In the genomic region with DNA sequence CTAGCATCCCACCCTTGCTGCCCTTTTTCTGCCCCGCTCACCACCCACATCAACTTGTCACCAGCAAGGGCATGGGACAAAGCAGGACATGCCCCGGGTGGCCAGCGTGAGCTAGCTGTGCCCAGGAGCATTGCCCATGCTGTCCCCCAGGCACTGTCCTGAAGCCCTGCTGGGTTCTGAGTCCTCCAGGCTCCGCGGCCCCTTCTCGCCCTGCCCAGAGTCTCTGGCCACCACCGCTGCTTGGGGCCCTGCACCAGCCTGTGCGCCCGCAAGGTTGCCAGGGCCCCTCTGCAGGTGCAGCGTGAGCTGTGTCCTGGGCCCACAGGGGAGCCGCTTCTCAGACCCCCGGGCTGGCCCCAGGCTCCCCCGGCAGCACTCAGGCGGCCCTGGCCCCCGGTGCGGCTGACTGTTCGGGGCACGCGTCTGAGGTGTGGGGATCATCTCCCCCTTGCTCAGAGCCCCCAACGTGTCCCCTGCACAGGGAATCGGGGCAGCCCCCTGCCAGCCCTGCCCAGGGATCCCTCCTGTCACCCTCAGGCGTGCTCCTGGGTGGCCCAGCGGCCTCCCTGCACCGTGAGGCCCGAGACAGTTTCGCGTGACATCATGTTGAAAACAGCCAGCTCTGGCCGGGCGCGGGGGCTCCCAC, we compare ENCODE assay signal across 27 cellular contexts. TPM values are rescaled to one million over a fixed set of nuclear protein-coding genes. Genes with fewer than 3 reads are reported as not detected.
A peak's percentile ranks its signal among the peaks of the same experiment; 100 is the strongest.
DNase-seq lines count a peak whose midpoint lies in the region; ATAC-seq, FAIRE-seq and TF ChIP-seq lines count a peak whose summit lies in the region.
"Had no signal": no experiment of that assay in that cellular context is flagged by ENCODE, and none has a peak within 500 bp of the region (broad histone marks: within the 10 kb centered on the region; RNA-seq: fewer than 3 reads in every experiment).

No MANE protein-coding gene starts in this region.

- H3K4me1 ChIP-seq in CD8-positive, alpha-beta T cell (ENCODE audit: insufficient read depth, low read length) = peaks cover 28% of the 10 kb centered on the region
- H3K4me1 ChIP-seq in K562 (replicated peaks in 1 of 2; ENCODE audit: control insufficient read depth in 2 of 2, insufficient read depth in 2 of 2, low read length in 2 of 2) (peaks cover 12 to 72% of the 10 kb centered on the region in 2 experiments), neuronal stem cell (ENCODE audit: control insufficient read depth in 2 of 2, insufficient read depth in 1 of 2, low read depth in 1 of 2, low read length in 2 of 2) (peaks cover 14 to 17% of the 10 kb centered on the region in 2 donors), esophagus muscularis mucosa (peaks cover 26 to 55% (median 48%) of the 10 kb centered on the region in 4 donors)

- peaks cover 34% of the 10 kb centered on the region for H3K4me1 Mint-ChIP-seq in activated CD4-positive, alpha-beta T cell treated with anti-CD3 and anti-CD28 coated beads, Interleukin-2, amount 10 ng/mL, durations not matched to agents 7 days and 5 days
- H3K4me1 Mint-ChIP-seq in CD8-positive, alpha-beta T cell (ENCODE audit: low read depth) = peaks cover 33% of the 10 kb centered on the region
- peaks cover 14% of the 10 kb centered on the region for H3K4me1 Mint-ChIP-seq in HFFc6 (ENCODE audit: low read depth)

- H3K9ac ChIP-seq in K562 (ENCODE audit: insufficient read depth in 1 of 2, low read depth in 2 of 2, low read length in 2 of 2) (peak overlapping the region in 1 of 2 experiments; percentile 35; a peak in 1 of 4 replicates), neuronal stem cell (ENCODE audit: low read depth, low read length, poor library complexity) (no peak overlapping the region)

- H2BK12ac ChIP-seq in neuronal stem cell (ENCODE audit: low read length) = no peak overlapping the region

- H3K4me2 ChIP-seq in K562 (ENCODE audit: insufficient read depth, low read length) (no peak overlapping the region), neuronal stem cell (ENCODE audit: insufficient read depth, low read length, poor library complexity, severe bottlenecking) (no peak overlapping the region)

- H4K91ac ChIP-seq in neuronal stem cell (ENCODE audit: low read depth, low read length, poor library complexity) = no peak overlapping the region

- H3K36me3 Mint-ChIP-seq in activated CD4-positive, alpha-beta T cell treated with anti-CD3 and anti-CD28 coated beads, Interleukin-2, amount 10 ng/mL, durations not matched to agents 7 days and 5 days (ENCODE audit: low read depth) = peaks cover 14% of the 10 kb centered on the region
- H3K36me3 Mint-ChIP-seq in CD8-positive, alpha-beta T cell = peaks cover 29% of the 10 kb centered on the region
- H3K36me3 Mint-ChIP-seq in HFFc6 (ENCODE audit: low read depth) = peaks cover 11% of the 10 kb centered on the region; the same call in 1 of the 2 replicates

- intact Hi-C loops in CD8-positive, alpha-beta T cell (cut with DNase I, micrococcal nuclease) = loop anchor here in 1 of 2 experiments (2.0 kb wide), 1 partner anchor 18 kb away; no protein-coding TSS in a partner anchor
- intact Hi-C loops in K562 (cut with micrococcal nuclease) = no loop called here
- intact Hi-C loops in esophagus muscularis mucosa (cut with DNase I) = no loop called here

- peaks cover 36% of the 10 kb centered on the region for H3K79me1 ChIP-seq in neuronal stem cell (ENCODE audit: low read depth, low read length)

- H3K36me3 ChIP-seq in CD8-positive, alpha-beta T cell (ENCODE audit: insufficient read depth, low read length) = no peaks in the 10 kb centered on the region
- H3K36me3 ChIP-seq in K562 (ENCODE audit: control insufficient read depth, insufficient read depth, low read length) (peaks cover 33% of the 10 kb centered on the region; the same call in 2 of the 3 replicates), neuronal stem cell (replicated peaks in 1 of 2; ENCODE audit: control insufficient read depth in 2 of 2, insufficient read depth in 2 of 2, low read length in 2 of 2) (peaks cover 8 to 28% of the 10 kb centered on the region in 2 donors), esophagus muscularis mucosa (peaks cover 0 to 5% (median 2%) of the 10 kb centered on the region in 4 donors)
- H3K36me3 ChIP-seq: prostate gland, suprapubic skin, uterus had no signal

- H3K23ac ChIP-seq in neuronal stem cell (ENCODE audit: low read depth, low read length, poor library complexity) = peak overlapping the region; percentile 65

- H3K9me3 ChIP-seq in CD8-positive, alpha-beta T cell (ENCODE audit: low read length) = no peaks in the 10 kb centered on the region
- H3K9me3 ChIP-seq in K562 (replicated peaks; ENCODE audit: control insufficient read depth, insufficient read depth, low read depth, low read length) (no peaks in the 10 kb centered on the region), neuronal stem cell (replicated peaks in 1 of 2; ENCODE audit: control insufficient read depth in 2 of 2, insufficient read depth in 1 of 2, low read depth in 1 of 2, low read length in 2 of 2) (peaks cover 3 to 8% of the 10 kb centered on the region in 2 donors), esophagus muscularis mucosa (no peaks in the 10 kb centered on the region)
- H3K9me3 ChIP-seq: heart left ventricle, Peyer's patch, prostate gland, sigmoid colon, suprapubic skin, uterus had no signal

- peak overlapping the region; percentile 25 for H3K27ac Mint-ChIP-seq in activated CD4-positive, alpha-beta T cell treated with anti-CD3 and anti-CD28 coated beads, Interleukin-2, amount 10 ng/mL, durations not matched to agents 7 days and 5 days
- peak overlapping the region; percentile 18 for H3K27ac Mint-ChIP-seq in CD8-positive, alpha-beta T cell
- no peak overlapping the region for H3K27ac Mint-ChIP-seq in HFFc6

- no TSS peak for BruUV-seq in K562 (replicated peaks; lab: Mats Ljungman, UMichigan)

- CTCF ChIA-PET in activated CD4-positive, alpha-beta T cell treated with anti-CD3 and anti-CD28 coated beads, Interleukin-2, amount 10 ng/mL, durations not matched to agents 7 days and 5 days (lab: Charles Lee) = interaction anchor here (0.6 to 1.6 kb wide), 9 partner anchors 18 to 447 kb away, joined by 3 to 10 read pairs (median 4); no protein-coding TSS in a partner anchor
- CTCF ChIA-PET in CD8-positive, alpha-beta T cell (lab: Charles Lee) = interaction anchor here (0.9 to 2.1 kb wide), 5 partner anchors 8 to 74 kb away, joined by 3 to 8 read pairs (median 3); no protein-coding TSS in a partner anchor
- CTCF ChIA-PET in K562 (lab: Yijun Ruan, JAX; ENCODE audit: low intra/inter-chr PET ratio) = no interaction called here

- H3K27me3 Mint-ChIP-seq in activated CD4-positive, alpha-beta T cell treated with anti-CD3 and anti-CD28 coated beads, Interleukin-2, amount 10 ng/mL, durations not matched to agents 7 days and 5 days = no peaks in the 10 kb centered on the region
- H3K27me3 Mint-ChIP-seq in CD8-positive, alpha-beta T cell (ENCODE audit: low read depth) = no peaks in the 10 kb centered on the region
- no peaks in the 10 kb centered on the region; the same call in 1 of the 2 replicates for H3K27me3 Mint-ChIP-seq in HFFc6 (ENCODE audit: insufficient read depth)
- H3K27me3 Mint-ChIP-seq: stimulated activated naive B cell treated with anti-CD40 and anti-IgM and Interleukin-4, amounts not matched to agents 10 μg/mL and 1 μg/mL and 100 μg/mL, for 72 hours had no signal

- H2BK5ac ChIP-seq in neuronal stem cell (ENCODE audit: low read length) = no peak overlapping the region

- TF ChIP-seq EP300 in K562 (IDR thresholded peaks at IDR 0.05; ENCODE audit: low read length) (no peak), esophagus muscularis mucosa (IDR thresholded peaks at IDR 0.05) (no peak)

- 85% methylated on average over 14 of the region's 30 CpGs for WGBS in K562 (ENCODE audit: insufficient coverage, low coverage, missing lambda C conversion rate)
- WGBS in neuronal stem cell (ENCODE audit: extremely low coverage in 2 of 2, insufficient read length in 2 of 2, insufficient replicate concordance in 1 of 2), 2 donors = no CpG with 5 or more reads among the region's 30 CpGs
- 89% methylated on average over 21 of the region's 30 CpGs for whole genome bisulfite sequencing in esophagus muscularis mucosa

- H3K9me3 Mint-ChIP-seq in activated CD4-positive, alpha-beta T cell treated with anti-CD3 and anti-CD28 coated beads, Interleukin-2, amount 10 ng/mL, durations not matched to agents 7 days and 5 days = no peaks in the 10 kb centered on the region
- H3K9me3 Mint-ChIP-seq in CD8-positive, alpha-beta T cell = no peaks in the 10 kb centered on the region
- H3K9me3 Mint-ChIP-seq in HFFc6 = no peaks in the 10 kb centered on the region
- H3K9me3 Mint-ChIP-seq: activated T-cell treated with anti-CD3 and anti-CD28 coated beads, Interleukin-2, amount 50 U/mL, for 4 hours; H9; stimulated activated naive B cell treated with anti-CD40 and anti-IgM and Interleukin-4, amounts not matched to agents 10 μg/mL and 1 μg/mL and 100 μg/mL, for 72 hours had no signal

- no peak overlapping the region for H2AFZ ChIP-seq in K562 (ENCODE audit: low read depth, low read length)
- no peak overlapping the region for H2AFZ ChIP-seq in neuronal stem cell (ENCODE audit: low read length)

- TF ChIP-seq CTCF in CD8-positive, alpha-beta T cell (IDR thresholded peaks at IDR 0.05) = no peak
- TF ChIP-seq CTCF in K562 (IDR thresholded peaks at IDR 0.05 in 2 of 3, conservative IDR thresholded peaks at IDR 0.05 in 1 of 3; ENCODE audit: insufficient read depth in 2 of 3, low read depth in 1 of 3, low read length in 3 of 3) (no peak), HFFc6 (IDR thresholded peaks at IDR 0.05) (no peak), esophagus muscularis mucosa (IDR thresholded peaks at IDR 0.05) (no peak)

- in situ Hi-C loops in K562 (cut with MboI) = no loop called here

- no peak for FAIRE-seq in K562 (lab: Jason Lieb, UNC)
- FAIRE-seq: bronchial epithelial cell, colon, G401.6 had no signal

- H3K14ac ChIP-seq in neuronal stem cell (ENCODE audit: low read length) = peak overlapping the region; percentile 89

- no peak for TF ChIP-seq RAD21 in K562 (CRISPR knock-in tag; conservative IDR thresholded peaks at IDR 0.05 in 1 of 2, IDR thresholded peaks at IDR 0.05 in 1 of 2)

- no peak overlapping the region for H3K27ac ChIP-seq in CD8-positive, alpha-beta T cell (ENCODE audit: low read depth, low read length)
- no peak overlapping the region for H3K27ac ChIP-seq in K562 (ENCODE audit: extremely low read depth, low read depth, low read length)
- H3K27ac ChIP-seq in neuronal stem cell (replicated peaks; ENCODE audit: low read length) = no peak overlapping the region
- no peak overlapping the region for H3K27ac ChIP-seq in esophagus muscularis mucosa (replicated peaks in 1 of 4)
- H3K27ac ChIP-seq: heart left ventricle, prostate gland, sigmoid colon, suprapubic skin, uterus had no signal

- peaks cover 88% of the 10 kb centered on the region for H3K79me2 ChIP-seq in K562 (ENCODE audit: control insufficient read depth, insufficient read depth, low read length)

- no peak overlapping the region for H3K4me3 ChIP-seq in CD8-positive, alpha-beta T cell (ENCODE audit: low read depth, low read length)
- H3K4me3 ChIP-seq in K562 (no peak overlapping the region), neuronal stem cell (ENCODE audit: low read length in 2 of 2) (no peak overlapping the region), esophagus muscularis mucosa (no peak overlapping the region)
- H3K4me3 ChIP-seq: heart left ventricle, lung, Peyer's patch, prostate gland, sigmoid colon, suprapubic skin, uterus had no signal

- H3K18ac ChIP-seq in neuronal stem cell (ENCODE audit: low read length) = peak overlapping the region; percentile 64

- no peak overlapping the region for H2BK120ac ChIP-seq in neuronal stem cell (ENCODE audit: low read depth, low read length)

- TF ChIP-seq POLR2A in K562 (conservative IDR thresholded peaks at IDR 0.05) = no peak
- TF ChIP-seq POLR2A in esophagus muscularis mucosa (IDR thresholded peaks at IDR 0.05; ENCODE audit: low read depth) = no peak

- H4K8ac ChIP-seq in neuronal stem cell (ENCODE audit: low read depth, low read length) = no peak overlapping the region

- H3K4me3 Mint-ChIP-seq in activated CD4-positive, alpha-beta T cell treated with anti-CD3 and anti-CD28 coated beads, Interleukin-2, amount 10 ng/mL, durations not matched to agents 7 days and 5 days = no peak overlapping the region
- H3K4me3 Mint-ChIP-seq in CD8-positive, alpha-beta T cell = peak overlapping the region; percentile 11
- H3K4me3 Mint-ChIP-seq in HFFc6 = no peak overlapping the region
- H3K4me3 Mint-ChIP-seq: activated T-cell treated with anti-CD3 and anti-CD28 coated beads, Interleukin-2, amount 50 U/mL, for 4 hours had no signal

- POLR2A ChIA-PET in activated CD4-positive, alpha-beta T cell treated with anti-CD3 and anti-CD28 coated beads, Interleukin-2, amount 10 ng/mL, durations not matched to agents 7 days and 5 days (lab: Charles Lee) = no interaction called here
- POLR2A ChIA-PET in CD8-positive, alpha-beta T cell (lab: Charles Lee) = no interaction called here
- POLR2A ChIA-PET in K562 (lab: Yijun Ruan, JAX) = interaction anchor here (0.7 to 1.1 kb wide), 2 partner anchors 9 to 166 kb away, joined by 3 read pairs; no protein-coding TSS in a partner anchor

- no peak overlapping the region for H2AK5ac ChIP-seq in neuronal stem cell (ENCODE audit: low read depth, low read length)

- H3K27me3 ChIP-seq in CD8-positive, alpha-beta T cell (ENCODE audit: insufficient read depth, low read length) = no peaks in the 10 kb centered on the region
- H3K27me3 ChIP-seq in K562 (ENCODE audit: control insufficient read depth in 2 of 2, insufficient read depth in 2 of 2, low read length in 2 of 2) (no peaks in the 10 kb centered on the region), neuronal stem cell (ENCODE audit: control insufficient read depth in 3 of 3, insufficient read depth in 3 of 3, low read depth in 1 of 3, low read length in 3 of 3) (no peaks in the 10 kb centered on the region), esophagus muscularis mucosa (peaks cover 0 to 6% (median 0%) of the 10 kb centered on the region in 4 donors)
- H3K27me3 ChIP-seq: heart left ventricle, Peyer's patch, sigmoid colon, suprapubic skin, uterus had no signal

- DNase-seq in activated CD4-positive, alpha-beta T cell treated with anti-CD3 and anti-CD28 coated beads, Interleukin-2, amount 10 ng/mL, durations not matched to agents 7 days and 5 days = no peak
- DNase-seq in activated CD4-positive, alpha-beta T cell treated with anti-CD3 and anti-CD28 coated beads for 4 hours = no peak
- no peak for DNase-seq in CD8-positive, alpha-beta T cell
- DNase-seq in K562 (ENCODE audit: extremely low read depth in 1 of 4, low spot score in 3 of 4) (no peak), neuronal stem cell (ENCODE audit: low spot score) (no peak), HFFc6 (no peak), esophagus muscularis mucosa (ENCODE audit: extremely low spot score) (no peak), T-helper 1 cell (no peak)
- DNase-seq: activated CD4-positive, alpha-beta T cell treated with anti-CD3 and anti-CD28 coated beads for 1 hour; activated CD8-positive, alpha-beta memory T cell treated with anti-CD3 and anti-CD28 coated beads for 24 hours; activated naive CD4-positive, alpha-beta T cell; activated T-cell treated with anti-CD3 and anti-CD28 coated beads, Interleukin-2, amount 50 U/mL, for 4 hours; amniotic stem cell; NCI-H1105; NCI-H2029; stimulated activated naive B cell treated with anti-CD40 and anti-IgM and Interleukin-4, amounts not matched to agents 10 μg/mL and 1 μg/mL and 100 μg/mL, for 72 hours; uterus had no signal

- peaks cover 38% of the 10 kb centered on the region for H4K20me1 ChIP-seq in K562 (replicated peaks; ENCODE audit: control insufficient read depth, insufficient read depth, low read length)

- H3K4ac ChIP-seq in neuronal stem cell (ENCODE audit: low read length) = no peak overlapping the region

- peaks cover 5% of the 10 kb centered on the region for H3K9me1 ChIP-seq in K562 (ENCODE audit: control insufficient read depth, insufficient read depth, low read length)

- no peak for ATAC-seq in CD8-positive, alpha-beta T cell
- no peak for ATAC-seq in K562
- ATAC-seq: activated T-cell treated with anti-CD3 and anti-CD28 coated beads, Interleukin-2, amount 50 U/mL, for 4 hours; heart left ventricle; stimulated activated naive B cell treated with anti-CD40 and anti-IgM and Interleukin-4, amounts not matched to agents 10 μg/mL and 1 μg/mL and 100 μg/mL, for 72 hours had no signal

- no peak overlapping the region for H2BK15ac ChIP-seq in neuronal stem cell (ENCODE audit: low read length)

RNA-seq across cellular contexts. Expression of gene CSNK1G2, which starts 4.1 kb away (rescaled TPM):
- total RNA-seq in activated CD4-positive, alpha-beta T cell treated with anti-CD3 and anti-CD28 coated beads, Interleukin-2, amount 10 ng/mL, durations not matched to agents 7 days and 5 days = 100 to 1,000 TPM; 112 to 119 TPM
- total RNA-seq in CD8-positive, alpha-beta T cell = 100 to 1,000 TPM; 140 to 141 TPM
- total RNA-seq in K562 (2011; cell fraction: chromatin; rRNA removed; ENCODE audit: low replicate concordance) = 59.6 and 151 TPM in 2 replicates
- 123 and 129 TPM in 2 replicates for total RNA-seq in K562 (2011; cell fraction: nucleolus; rRNA removed)
- total RNA-seq in K562 (2011; cell fraction: nucleoplasm; rRNA removed) = 43.4 and 57.3 TPM in 2 replicates
- total RNA-seq in K562 (2014; rRNA removed) = 105 and 124 TPM in 2 replicates
- total RNA-seq in K562 (2014; rRNA removed; fragmentation: Illumina TruSeq; extraction: Trizol) = 9.8 and 25.1 TPM in 2 replicates
- total RNA-seq in K562 (2015; rRNA removed; fragmentation: Illumina TruSeq; extraction: Trizol) = 60.4 and 66.9 TPM in 2 replicates
- total RNA-seq in K562 (2021) = 91.3 and 95.8 TPM in 2 replicates
- polyA plus RNA-seq in K562 (2011; rRNA removed) = 49.5 and 66.2 TPM in 2 replicates
- 72.0 and 157 TPM in 2 replicates for polyA plus RNA-seq in K562 (2011; cell fraction: cytosol; rRNA removed)
- 308 and 494 TPM in 2 replicates for polyA plus RNA-seq in K562 (2011; cell fraction: nucleus; rRNA removed)
- polyA plus RNA-seq in K562 (2012) = 84.6 and 108 TPM in 2 replicates
- polyA plus RNA-seq in K562 (2014; fragmentation: Illumina TruSeq; extraction: Trizol) = 45.2 and 91.1 TPM in 2 replicates
- polyA plus RNA-seq in K562 (2014; fragmentation: Nextera tagmentation; extraction: Ambion mirVana) = under 1 TPM; 0.48 to 0.72 TPM
- polyA plus RNA-seq in K562 (2014; rRNA removed) = 119 and 126 TPM in 2 replicates
- 12.4 and 27.0 TPM in 2 replicates for polyA minus RNA-seq in K562 (2011; rRNA and poly(A)+ RNA removed)
- polyA minus RNA-seq in K562 (2011; cell fraction: cytosol; rRNA and poly(A)+ RNA removed) = 53.7 and 53.8 TPM in 2 replicates
- 33.9 and 35.9 TPM in 2 replicates for polyA minus RNA-seq in K562 (2011; cell fraction: nucleus; rRNA and poly(A)+ RNA removed)
- 162 TPM for polyA plus RNA-seq in neuronal stem cell (2013, experiment 1 of 2)
- 157 TPM for polyA plus RNA-seq in neuronal stem cell (2013, experiment 2 of 2)
- total RNA-seq in HFFc6 (2021; fragmentation: NEBNext Ultra II Directional; extraction: Animal tissue kit (Norgen Biotek cat#: 25700)) = 10 to 100 TPM; 44.8 to 52.0 (median 51.1) TPM
- 10 to 100 TPM; 34.1 to 52.6 (median 48.5) TPM for total RNA-seq in esophagus muscularis mucosa

RNA-seq across cellular contexts. Expression of gene ADAT3, which starts 39.8 kb away (rescaled TPM):
- total RNA-seq in activated CD4-positive, alpha-beta T cell treated with anti-CD3 and anti-CD28 coated beads, Interleukin-2, amount 10 ng/mL, durations not matched to agents 7 days and 5 days = 10 to 100 TPM; 10.6 to 13.3 TPM
- total RNA-seq in CD8-positive, alpha-beta T cell = 1 to 10 TPM; 6.4 to 7.3 TPM
- total RNA-seq in K562 (2011; cell fraction: chromatin; rRNA removed; ENCODE audit: low replicate concordance) = 6.3 and 20.5 TPM in 2 replicates
- total RNA-seq in K562 (2011; cell fraction: nucleolus; rRNA removed) = 18.0 and 18.5 TPM in 2 replicates
- total RNA-seq in K562 (2011; cell fraction: nucleoplasm; rRNA removed) = 5.6 and 6.9 TPM in 2 replicates
- total RNA-seq in K562 (2014; rRNA removed) = 7.8 and 10.4 TPM in 2 replicates
- total RNA-seq in K562 (2014; rRNA removed; fragmentation: Illumina TruSeq; extraction: Trizol) = not detected in 2 replicates
- 0.72 and 1.7 TPM in 2 replicates for total RNA-seq in K562 (2015; rRNA removed; fragmentation: Illumina TruSeq; extraction: Trizol)
- total RNA-seq in K562 (2021) = 15.1 and 15.6 TPM in 2 replicates
- 0.67 and 1.1 TPM in 2 replicates for polyA plus RNA-seq in K562 (2011; rRNA removed)
- 1.1 and 11.4 TPM in 2 replicates for polyA plus RNA-seq in K562 (2011; cell fraction: cytosol; rRNA removed)
- polyA plus RNA-seq in K562 (2011; cell fraction: nucleus; rRNA removed) = 3.3 and 11.9 TPM in 2 replicates
- 6.8 and 6.9 TPM in 2 replicates for polyA plus RNA-seq in K562 (2012)
- 0.68 TPM in 1 of 2 replicates, not detected in the other for polyA plus RNA-seq in K562 (2014; fragmentation: Illumina TruSeq; extraction: Trizol)
- polyA plus RNA-seq in K562 (2014; fragmentation: Nextera tagmentation; extraction: Ambion mirVana) = not detected
- 9.2 and 10.2 TPM in 2 replicates for polyA plus RNA-seq in K562 (2014; rRNA removed)
- 0.18 and 0.21 TPM in 2 replicates for polyA minus RNA-seq in K562 (2011; rRNA and poly(A)+ RNA removed)
- 4.5 and 5.4 TPM in 2 replicates for polyA minus RNA-seq in K562 (2011; cell fraction: cytosol; rRNA and poly(A)+ RNA removed)
- 2.1 and 3.4 TPM in 2 replicates for polyA minus RNA-seq in K562 (2011; cell fraction: nucleus; rRNA and poly(A)+ RNA removed)
- 4.4 TPM for polyA plus RNA-seq in neuronal stem cell (2013, experiment 1 of 2)
- polyA plus RNA-seq in neuronal stem cell (2013, experiment 2 of 2) = 3.8 TPM
- total RNA-seq in HFFc6 (2021; fragmentation: NEBNext Ultra II Directional; extraction: Animal tissue kit (Norgen Biotek cat#: 25700)) = 1 to 10 TPM; 2.3 to 4.2 (median 3.0) TPM
- 1 to 10 TPM; 3.8 to 5.6 (median 4.4) TPM for total RNA-seq in esophagus muscularis mucosa

RNA-seq across cellular contexts. Expression of gene SCAMP4, which starts 39.8 kb away (rescaled TPM):
- total RNA-seq in activated CD4-positive, alpha-beta T cell treated with anti-CD3 and anti-CD28 coated beads, Interleukin-2, amount 10 ng/mL, durations not matched to agents 7 days and 5 days = 10 to 100 TPM; 27.5 to 37.9 TPM
- 10 to 100 TPM; 18.5 to 19.2 TPM for total RNA-seq in CD8-positive, alpha-beta T cell
- total RNA-seq in K562 (2011; cell fraction: chromatin; rRNA removed; ENCODE audit: low replicate concordance) = 53.4 and 162 TPM in 2 replicates
- total RNA-seq in K562 (2011; cell fraction: nucleolus; rRNA removed) = 113 and 133 TPM in 2 replicates
- total RNA-seq in K562 (2011; cell fraction: nucleoplasm; rRNA removed) = 92.1 and 94.1 TPM in 2 replicates
- total RNA-seq in K562 (2014; rRNA removed) = 20.9 and 26.4 TPM in 2 replicates
- 4.1 and 5.6 TPM in 2 replicates for total RNA-seq in K562 (2014; rRNA removed; fragmentation: Illumina TruSeq; extraction: Trizol)
- 12.8 and 13.2 TPM in 2 replicates for total RNA-seq in K562 (2015; rRNA removed; fragmentation: Illumina TruSeq; extraction: Trizol)
- 40.3 and 45.9 TPM in 2 replicates for total RNA-seq in K562 (2021)
- 6.7 and 8.9 TPM in 2 replicates for polyA plus RNA-seq in K562 (2011; rRNA removed)
- 8.3 and 13.1 TPM in 2 replicates for polyA plus RNA-seq in K562 (2011; cell fraction: cytosol; rRNA removed)
- 20.3 and 35.7 TPM in 2 replicates for polyA plus RNA-seq in K562 (2011; cell fraction: nucleus; rRNA removed)
- 26.7 and 53.0 TPM in 2 replicates for polyA plus RNA-seq in K562 (2012)
- polyA plus RNA-seq in K562 (2014; fragmentation: Illumina TruSeq; extraction: Trizol) = 15.2 and 26.1 TPM in 2 replicates
- under 1 TPM; 0.81 to 0.89 TPM for polyA plus RNA-seq in K562 (2014; fragmentation: Nextera tagmentation; extraction: Ambion mirVana)
- 17.1 and 19.3 TPM in 2 replicates for polyA plus RNA-seq in K562 (2014; rRNA removed)
- polyA minus RNA-seq in K562 (2011; rRNA and poly(A)+ RNA removed) = 3.4 and 5.9 TPM in 2 replicates
- 13.0 and 23.2 TPM in 2 replicates for polyA minus RNA-seq in K562 (2011; cell fraction: cytosol; rRNA and poly(A)+ RNA removed)
- 12.0 and 13.3 TPM in 2 replicates for polyA minus RNA-seq in K562 (2011; cell fraction: nucleus; rRNA and poly(A)+ RNA removed)
- 49.3 TPM for polyA plus RNA-seq in neuronal stem cell (2013, experiment 1 of 2)
- polyA plus RNA-seq in neuronal stem cell (2013, experiment 2 of 2) = 49.1 TPM
- total RNA-seq in HFFc6 (2021; fragmentation: NEBNext Ultra II Directional; extraction: Animal tissue kit (Norgen Biotek cat#: 25700)) = 10 to 100 TPM; 51.7 to 84.8 (median 58.5) TPM
- 10 to 100 TPM; 26.6 to 76.5 (median 59.3) TPM for total RNA-seq in esophagus muscularis mucosa

RNA-seq across cellular contexts. Expression of gene ABHD17A, which starts 59.7 kb away (rescaled TPM):
- 100 to 1,000 TPM; 180 TPM for total RNA-seq in activated CD4-positive, alpha-beta T cell treated with anti-CD3 and anti-CD28 coated beads, Interleukin-2, amount 10 ng/mL, durations not matched to agents 7 days and 5 days
- 100 to 1,000 TPM; 204 TPM for total RNA-seq in CD8-positive, alpha-beta T cell
- 29.4 and 87.9 TPM in 2 replicates for total RNA-seq in K562 (2011; cell fraction: chromatin; rRNA removed; ENCODE audit: low replicate concordance)
- 61.7 and 67.8 TPM in 2 replicates for total RNA-seq in K562 (2011; cell fraction: nucleolus; rRNA removed)
- total RNA-seq in K562 (2011; cell fraction: nucleoplasm; rRNA removed) = 40.1 and 45.4 TPM in 2 replicates
- total RNA-seq in K562 (2014; rRNA removed) (135 and 157 TPM in 2 replicates), K562 (2014; rRNA removed; fragmentation: Illumina TruSeq; extraction: Trizol) (0.93 and 1.5 TPM in 2 replicates), K562 (2015; rRNA removed; fragmentation: Illumina TruSeq; extraction: Trizol) (18.9 and 26.5 TPM in 2 replicates), K562 (2021) (84.2 and 87.7 TPM in 2 replicates), esophagus muscularis mucosa (100 to 1,000 TPM in 2 of 4 donors, 10 to 100 TPM in 2; 89.7 to 125 (median 102) TPM)
- polyA plus RNA-seq in K562 (2011; rRNA removed) (24.6 and 45.3 TPM in 2 replicates), K562 (2014; fragmentation: Illumina TruSeq; extraction: Trizol) (3.6 and 16.9 TPM in 2 replicates), K562 (2014; fragmentation: Nextera tagmentation; extraction: Ambion mirVana) (under 1 TPM in 1 of 2 experiments, not detected in 1; 0.04 TPM), K562 (2014; rRNA removed) (95.1 and 99.0 TPM in 2 replicates)
- 54.2 and 174 TPM in 2 replicates for polyA plus RNA-seq in K562 (2011; cell fraction: cytosol; rRNA removed)
- 117 and 184 TPM in 2 replicates for polyA plus RNA-seq in K562 (2011; cell fraction: nucleus; rRNA removed)
- polyA plus RNA-seq in K562 (2012) = 47.5 and 74.5 TPM in 2 replicates
- 6.9 and 11.0 TPM in 2 replicates for polyA minus RNA-seq in K562 (2011; rRNA and poly(A)+ RNA removed)
- polyA minus RNA-seq in K562 (2011; cell fraction: cytosol; rRNA and poly(A)+ RNA removed) = 26.1 and 39.4 TPM in 2 replicates
- polyA minus RNA-seq in K562 (2011; cell fraction: nucleus; rRNA and poly(A)+ RNA removed) = 15.3 and 15.8 TPM in 2 replicates
- polyA plus RNA-seq in neuronal stem cell (2013, experiment 1 of 2) = 44.4 TPM
- polyA plus RNA-seq in neuronal stem cell (2013, experiment 2 of 2) = 44.1 TPM
- 10 to 100 TPM; 61.0 to 80.0 (median 67.9) TPM for total RNA-seq in HFFc6 (2021; fragmentation: NEBNext Ultra II Directional; extraction: Animal tissue kit (Norgen Biotek cat#: 25700))
